Comparison of ENCODE assay signal across 8 cellular contexts in genomic region chr4:76214269-76214628, GRCh38. TPM values are rescaled to one million over a fixed set of nuclear protein-coding genes. Genes with fewer than 3 reads are reported as not detected.
A peak's percentile ranks its signal among the peaks of the same experiment; 100 is the strongest.
DNase-seq lines count a peak whose midpoint lies in the region; ATAC-seq, FAIRE-seq and TF ChIP-seq lines count a peak whose summit lies in the region.

No MANE protein-coding gene starts in this region.

- no peak overlapping the region for H2BK20ac ChIP-seq in H1 (ENCODE audit: low read length)

- CTCF ChIA-PET in activated naive CD4-positive, alpha-beta T cell treated with anti-CD3 and anti-CD28 coated beads, Interleukin-2, amount 10 ng/mL, durations not matched to agents 7 days and 5 days (lab: Charles Lee), result interaction anchor here (1.0 kb wide), 1 partner anchor 30 kb away, joined by 3 read pairs; no protein-coding TSS in a partner anchor
- CTCF ChIA-PET in H1 (lab: Charles Lee; ENCODE audit: partially characterized antibody), result interaction anchor here (0.7 to 3.3 kb wide), 5 partner anchors 15 to 206 kb away, joined by 3 to 15 read pairs (median 6); no protein-coding TSS in a partner anchor

- peak; percentile 36 for DNase-seq in activated naive CD4-positive, alpha-beta T cell treated with anti-CD3 and anti-CD28 coated beads, Interleukin-2, amount 10 ng/mL, durations not matched to agents 7 days and 5 days
- no peak for DNase-seq in activated naive CD4-positive, alpha-beta T cell treated with anti-CD3 and anti-CD28 coated beads, Interleukin-2, amount 50 U/mL, for 16 hours
- peak; percentile 10 for DNase-seq in NCI-H2227 (lab: John Stamatoyannopoulos, UW; ENCODE audit: unreplicated experiment)
- DNase-seq in H1 (ENCODE audit: low read depth in 1 of 2, low spot score in 2 of 2), result no peak
- no peak for DNase-seq in osteoblast (ENCODE audit: insufficient read length, low spot score, missing footprints)
- no peak for DNase-seq in activated gamma-delta T cell (lab: John Stamatoyannopoulos, UW)

- H4K20me1 ChIP-seq in H1 (replicated peaks in 1 of 2; ENCODE audit: control insufficient read depth in 1 of 2, insufficient read depth in 2 of 2, low read length in 2 of 2) (peaks cover 0 to 4% of the 10 kb centered on the region in 2 experiments), osteoblast (ENCODE audit: insufficient read depth, low read length) (peaks cover 7% of the 10 kb centered on the region)

- peak overlapping the region in 3 of 4 experiments; percentile 26 to 84 (median 77); a peak in 5 of 7 replicates for H3K9ac ChIP-seq in H1 (replicated peaks in 1 of 4; ENCODE audit: extremely low read depth in 1 of 4, low read depth in 3 of 4, low read length in 3 of 4)

- H3K4me1 Mint-ChIP-seq in activated naive CD4-positive, alpha-beta T cell treated with anti-CD3 and anti-CD28 coated beads, Interleukin-2, amount 10 ng/mL, durations not matched to agents 7 days and 5 days, result peaks cover 34% of the 10 kb centered on the region

- 0 out of 2 replicates have a peak overlapping the region, but pooled peaks have one; percentile 5 for H2BK15ac ChIP-seq in H1 (ENCODE audit: low read length)

- H3K9me3 ChIP-seq in H1 (ENCODE audit: insufficient read depth in 2 of 2, low read depth in 1 of 2, low read length in 1 of 2) (no peaks in the 10 kb centered on the region), osteoblast (ENCODE audit: low read depth, low read length) (no peaks in the 10 kb centered on the region)

- peak overlapping the region; percentile 86 for H3K4me3 Mint-ChIP-seq in activated naive CD4-positive, alpha-beta T cell treated with anti-CD3 and anti-CD28 coated beads, Interleukin-2, amount 10 ng/mL, durations not matched to agents 7 days and 5 days

- no peak for TF ChIP-seq CTCF in H1 (IDR thresholded peaks at IDR 0.05; ENCODE audit: control extremely low read depth in 1 of 3, insufficient read depth in 1 of 3, low read depth in 1 of 3, low read length in 3 of 3)
- no peak for TF ChIP-seq CTCF in osteoblast (IDR thresholded peaks at IDR 0.05; ENCODE audit: extremely low read depth, low read depth, low read length)

- 32% methylated on average over 5 of the region's 5 CpGs; no CpG with 5 or more reads in 1 of the 2 experiments for WGBS in H1 (ENCODE audit: extremely low coverage in 1 of 2, insufficient coverage in 1 of 2, insufficient read length in 1 of 2, insufficient replicate concordance in 2 of 2, low coverage in 1 of 2, low lambda C conversion rate in 2 of 2, missing lambda C conversion rate in 1 of 2), 2 experiments

- peak overlapping the region; percentile 71 for H4K5ac ChIP-seq in H1 (ENCODE audit: insufficient read length, low read depth, low read length)

- H2AK5ac ChIP-seq in H1 (ENCODE audit: low read depth, low read length), result no peak overlapping the region

- peak overlapping the region; percentile 94 for H2AFZ ChIP-seq in H1 (ENCODE audit: low read length)
- peak overlapping the region; percentile 86 for H2AFZ ChIP-seq in osteoblast (ENCODE audit: low read length)

- no peak overlapping the region for H4K91ac ChIP-seq in H1 (replicated peaks; ENCODE audit: insufficient read length, low read length)

- no peak overlapping the region for H3K23ac ChIP-seq in H1 (ENCODE audit: insufficient read length)

- H3K56ac ChIP-seq in H1 (replicated peaks; ENCODE audit: insufficient read length, low read depth, low read length), result peak overlapping the region; percentile 23

- no peak overlapping the region for H2BK12ac ChIP-seq in H1 (ENCODE audit: low read depth, low read length)

- H3K36me3 ChIP-seq in H1 (ENCODE audit: control insufficient read depth in 2 of 4, insufficient read depth in 4 of 4, low read length in 3 of 4) (no peaks in the 10 kb centered on the region), osteoblast (ENCODE audit: insufficient read depth, low read length) (no peaks in the 10 kb centered on the region)

- H3K27ac ChIP-seq in H1 (ENCODE audit: low read depth, low read length), result peak overlapping the region; percentile 54
- H3K27ac ChIP-seq in osteoblast (ENCODE audit: low read depth, low read length), result peak overlapping the region; percentile 79

- peak overlapping the region; percentile 95 for H3K18ac ChIP-seq in H1 (ENCODE audit: extremely low read depth, low read length)

- H3K14ac ChIP-seq in H1 (ENCODE audit: insufficient read length), result no peak overlapping the region

- H3K27me3 ChIP-seq in H1 (replicated peaks in 1 of 4; ENCODE audit: control insufficient read depth in 3 of 4, extremely low read depth in 1 of 4, insufficient read depth in 3 of 4, low read length in 3 of 4) (peaks cover 0 to 2% (median 0%) of the 10 kb centered on the region in 4 experiments; a peak in 1 of 7 replicates), osteoblast (ENCODE audit: insufficient read depth, low read length) (no peaks in the 10 kb centered on the region)

- peak overlapping the region; percentile 80 to 96 for H3K4me2 ChIP-seq in H1 (ENCODE audit: insufficient read depth in 1 of 2, low read depth in 2 of 2, low read length in 2 of 2)
- peak overlapping the region; percentile 93 for H3K4me2 ChIP-seq in osteoblast (ENCODE audit: insufficient read depth, low read length)

- peaks cover 11% of the 10 kb centered on the region for H3K23me2 ChIP-seq in H1 (ENCODE audit: low read depth, low read length)

- no peak for TF ChIP-seq POLR2A in H1 (IDR thresholded peaks at IDR 0.05; ENCODE audit: control extremely low read depth in 1 of 2, low read depth in 2 of 2, low read length in 2 of 2)

- peak overlapping the region; percentile 82; the same call in 1 of the 2 replicates for H4K8ac ChIP-seq in H1 (ENCODE audit: extremely low read depth, insufficient read depth, low read length)

- H3K4me3 ChIP-seq in H1 (ENCODE audit: extremely low read depth in 1 of 4, insufficient read depth in 2 of 4, low read depth in 3 of 4, low read length in 4 of 4), result peak overlapping the region; percentile 52 to 86 (median 68)
- H3K4me3 ChIP-seq in osteoblast (ENCODE audit: insufficient read depth, low read length), result peak overlapping the region; percentile 91

- H3K4ac ChIP-seq in H1 (replicated peaks; ENCODE audit: insufficient read length, low read depth, low read length), result no peak overlapping the region

- H3K4me1 ChIP-seq in H1 (replicated peaks in 1 of 4; ENCODE audit: control insufficient read depth in 3 of 4, insufficient read depth in 4 of 4, low read length in 3 of 4) (peaks cover 4 to 22% (median 9%) of the 10 kb centered on the region in 4 experiments), osteoblast (ENCODE audit: insufficient read depth, low read length) (peaks cover 37% of the 10 kb centered on the region)

- ATAC-seq in HG02973 (IDR thresholded peaks at IDR 0.05; ENCODE audit: unreplicated experiment), result no peak
- no peak for ATAC-seq in HG02798 (IDR thresholded peaks at IDR 0.05; ENCODE audit: poor library complexity, unreplicated experiment)

- H3K27ac Mint-ChIP-seq in activated naive CD4-positive, alpha-beta T cell treated with anti-CD3 and anti-CD28 coated beads, Interleukin-2, amount 10 ng/mL, durations not matched to agents 7 days and 5 days, result peak overlapping the region; percentile 91

- no peaks in the 10 kb centered on the region for H3K36me3 Mint-ChIP-seq in activated naive CD4-positive, alpha-beta T cell treated with anti-CD3 and anti-CD28 coated beads, Interleukin-2, amount 10 ng/mL, durations not matched to agents 7 days and 5 days

- no peak for FAIRE-seq in H1 (lab: Jason Lieb, UNC)

- no peaks in the 10 kb centered on the region; the same call in 1 of the 2 replicates for H3K79me1 ChIP-seq in H1 (ENCODE audit: low read depth, low read length)

- POLR2A ChIA-PET in H1 (lab: Charles Lee; ENCODE audit: partially characterized antibody), result interaction anchor here (0.8 to 1.9 kb wide), 6 partner anchors 21 to 164 kb away, joined by 3 to 5 read pairs (median 3); partner anchors contain the start of gene FAM47E

- no peaks in the 10 kb centered on the region for H3K9me3 Mint-ChIP-seq in activated naive CD4-positive, alpha-beta T cell treated with anti-CD3 and anti-CD28 coated beads, Interleukin-2, amount 10 ng/mL, durations not matched to agents 7 days and 5 days

- no peak for TF ChIP-seq EP300 in H1 (IDR thresholded peaks at IDR 0.05; ENCODE audit: borderline replicate concordance in 1 of 2, low read depth in 2 of 2, low read length in 2 of 2)

- H3K79me2 ChIP-seq in H1 (ENCODE audit: control insufficient read depth in 1 of 2, insufficient read depth in 2 of 2, low read length in 2 of 2), result peaks cover 0 to 15% of the 10 kb centered on the region in 2 experiments; a peak in 2 of 4 replicates
- peaks cover 43% of the 10 kb centered on the region for H3K79me2 ChIP-seq in osteoblast (ENCODE audit: insufficient read depth, low read length)

- peaks cover 28% of the 10 kb centered on the region for H3K27me3 Mint-ChIP-seq in activated naive CD4-positive, alpha-beta T cell treated with anti-CD3 and anti-CD28 coated beads, Interleukin-2, amount 10 ng/mL, durations not matched to agents 7 days and 5 days

- no peak overlapping the region for H2BK120ac ChIP-seq in H1 (replicated peaks; ENCODE audit: low read depth, low read length)

- H2BK5ac ChIP-seq in H1 (ENCODE audit: low read depth, low read length), result no peak overlapping the region; the same call in 1 of the 2 replicates

- TF ChIP-seq RAD21 in H1 (IDR thresholded peaks at IDR 0.05 in 1 of 2, conservative IDR thresholded peaks at IDR 0.05 in 1 of 2; ENCODE audit: low read depth in 2 of 2, low read length in 2 of 2), result no peak

TF ChIP-seq in H1, 55 proteins besides CTCF, POLR2A, EP300 and RAD21 (continues in another document):
- TF ChIP-seq EZH2 (IDR thresholded peaks at IDR 0.05; ENCODE audit: low read depth, low read length, severe bottlenecking), result no peak

RNA-seq across cellular contexts. Expression of gene SCARB2, which starts 0.6 kb away (rescaled TPM):
- 35.7 and 40.2 TPM in 2 replicates for total RNA-seq in H1 (2021; fragmentation: NEBNext Ultra II Directional; extraction: Animal tissue kit (Norgen Biotek cat#: 25700))
- 13.8 and 18.5 TPM in 2 replicates for polyA plus RNA-seq in H1 (2011; rRNA removed)
- 19.7 TPM for polyA plus RNA-seq in H1 (2011; cell fraction: cytosol; rRNA removed)
- 20.4 TPM for polyA plus RNA-seq in H1 (2011; cell fraction: nucleus; rRNA removed)
- polyA plus RNA-seq in H1 (2012, experiment 1 of 2), result 30.9 to 44.6 TPM (median 38.5 TPM) in 4 replicates
- polyA plus RNA-seq in H1 (2012, experiment 2 of 2), result 3.6 TPM
- polyA plus RNA-seq in H1 (2013, experiment 1 of 2), result 45.4 TPM
- polyA plus RNA-seq in H1 (2013, experiment 2 of 2), result 48.9 TPM
- 74.3 and 94.4 TPM in 2 replicates for polyA minus RNA-seq in H1 (2011; rRNA and poly(A)+ RNA removed)
- polyA minus RNA-seq in H1 (2011; cell fraction: cytosol; rRNA and poly(A)+ RNA removed), result 37.0 TPM
- 50.5 TPM for polyA minus RNA-seq in H1 (2011; cell fraction: nucleus; rRNA and poly(A)+ RNA removed)
- total RNA-seq in osteoblast, result 200 and 216 TPM in 2 replicates

RNA-seq across cellular contexts. Expression of gene FAM47E, which starts 37.3 kb away (rescaled TPM):
- 1.3 and 1.7 TPM in 2 replicates for total RNA-seq in H1 (2021; fragmentation: NEBNext Ultra II Directional; extraction: Animal tissue kit (Norgen Biotek cat#: 25700))
- 1.2 and 1.4 TPM in 2 replicates for polyA plus RNA-seq in H1 (2011; rRNA removed)
- 1.7 TPM for polyA plus RNA-seq in H1 (2011; cell fraction: cytosol; rRNA removed)
- polyA plus RNA-seq in H1 (2011; cell fraction: nucleus; rRNA removed), result 1.4 TPM
- 0.86 to 1.4 TPM (median 0.93 TPM) in 4 replicates for polyA plus RNA-seq in H1 (2012, experiment 1 of 2)
- not detected for polyA plus RNA-seq in H1 (2012, experiment 2 of 2)
- 1.1 TPM for polyA plus RNA-seq in H1 (2013, experiment 1 of 2)
- 0.85 TPM for polyA plus RNA-seq in H1 (2013, experiment 2 of 2)
- 1.1 and 1.3 TPM in 2 replicates for polyA minus RNA-seq in H1 (2011; rRNA and poly(A)+ RNA removed)
- 1.2 TPM for polyA minus RNA-seq in H1 (2011; cell fraction: cytosol; rRNA and poly(A)+ RNA removed)
- polyA minus RNA-seq in H1 (2011; cell fraction: nucleus; rRNA and poly(A)+ RNA removed), result 2.1 TPM
- under 0.01 and 0.36 TPM in 2 replicates for total RNA-seq in osteoblast

Comparison
In these comparisons a context has a peak if more than half of its experiments do, and no peak if none do; other contexts are left out.
1. DNase-seq: peak in activated naive CD4-positive, alpha-beta T cell treated with anti-CD3 and anti-CD28 coated beads, Interleukin-2, amount 10 ng/mL, durations not matched to agents 7 days and 5 days (single experiment) and NCI-H2227 (single experiment); none in activated naive CD4-positive, alpha-beta T cell treated with anti-CD3 and anti-CD28 coated beads, Interleukin-2, amount 50 U/mL, for 16 hours (single experiment), H1 (0 of 2), osteoblast (single experiment) and activated gamma-delta T cell (single experiment).